In genomic region chr19:42110658-42111057, GRCh38 we compare ENCODE assay signal across 22 cellular contexts. TPM values are rescaled to one million over a fixed set of nuclear protein-coding genes. Genes with fewer than 3 reads are reported as not detected.
A peak's percentile ranks its signal among the peaks of the same experiment; 100 is the strongest.
DNase-seq lines count a peak whose midpoint lies in the region; ATAC-seq lines count a peak whose summit lies in the region.
"Had no signal": no experiment of that assay in that cellular context is flagged by ENCODE, and none has a peak within 500 bp of the region (broad histone marks: within the 10 kb centered on the region; RNA-seq: fewer than 3 reads in every experiment).

No MANE protein-coding gene starts in this region.

- H4K20me1 ChIP-seq in GM23248 (ENCODE audit: insufficient read depth) = no peaks in the 10 kb centered on the region

- H3K14ac ChIP-seq in mesenchymal stem cell (ENCODE audit: low read length in 2 of 2) = no peak overlapping the region

- H3K27me3 ChIP-seq in GM23248 (replicated peaks; ENCODE audit: insufficient read depth) (no peaks in the 10 kb centered on the region), mesenchymal stem cell (ENCODE audit: control insufficient read depth in 1 of 2, insufficient read depth in 1 of 2, low read length in 2 of 2) (no peaks in the 10 kb centered on the region)
- H3K27me3 ChIP-seq: adrenal gland, thyroid gland had no signal

- no peaks in the 10 kb centered on the region for H3K79me2 ChIP-seq in GM23248 (ENCODE audit: insufficient read depth)

- no peak overlapping the region for H3K23ac ChIP-seq in mesenchymal stem cell (ENCODE audit: low read length in 2 of 2)

- H3K27ac Mint-ChIP-seq in activated CD4-positive, alpha-beta T cell treated with anti-CD3 and anti-CD28 coated beads for 36 hours = peak overlapping the region; percentile 77
- peak overlapping the region; percentile 16 to 71 for H3K27ac Mint-ChIP-seq in activated naive CD4-positive, alpha-beta T cell treated with anti-CD3 and anti-CD28 coated beads, Interleukin-2, amount 50 U/mL, for 72 hours

- H2BK12ac ChIP-seq in mesenchymal stem cell (ENCODE audit: low read length in 2 of 2) = peak overlapping the region in 1 of 2 experiments; percentile 46

- CTCF ChIA-PET in activated CD4-positive, alpha-beta T cell treated with anti-CD3 and anti-CD28 coated beads for 36 hours (lab: Charles Lee) = interaction anchor here (0.8 to 4.9 kb wide), 10 partner anchors 9 to 287 kb away, joined by 3 to 25 read pairs (median 4); partner anchors contain the start of gene POU2F2

- in situ Hi-C loops in GM23248 (cut with MboI) = no loop called here

- no peaks in the 10 kb centered on the region for H3K9me3 ChIP-seq in GM23248 (ENCODE audit: low read depth)
- H3K9me3 ChIP-seq in mesenchymal stem cell (ENCODE audit: control insufficient read depth, low read length) = no peaks in the 10 kb centered on the region
- H3K9me3 ChIP-seq: adrenal gland, psoas muscle, thyroid gland had no signal

- no peak overlapping the region for H3K4me3 Mint-ChIP-seq in activated CD4-positive, alpha-beta T cell treated with anti-CD3 and anti-CD28 coated beads for 36 hours
- H3K4me3 Mint-ChIP-seq: neural progenitor cell had no signal

- H3F3A ChIP-seq in GM23248 (ENCODE audit: insufficient read depth) = peaks cover 57% of the 10 kb centered on the region

- H2AK5ac ChIP-seq in mesenchymal stem cell (ENCODE audit: low read length, severe bottlenecking) = peak overlapping the region; percentile 8

- H3K27ac ChIP-seq in GM23248 (peak overlapping the region; percentile 90), mesenchymal stem cell (ENCODE audit: low read length, poor library complexity, severe bottlenecking) (peak overlapping the region; percentile 92)
- H3K27ac ChIP-seq: adrenal gland, C4-2B, neural progenitor cell, psoas muscle, thyroid gland had no signal

- no peak for DNase-seq in activated CD4-positive, alpha-beta T cell treated with anti-CD3 and anti-CD28 coated beads for 36 hours
- no peak for DNase-seq in activated CD4-positive, alpha-beta T cell treated with anti-CD3 and anti-CD28 coated beads for 48 hours
- DNase-seq in GM23248 (no peak), mesenchymal stem cell (no peak), kidney tubule cell (ENCODE audit: low spot score) (no peak), NCI-H1694 treated with DMSO at 0.1 percent for 48 hours (lab: John Stamatoyannopoulos, UW) (no peak)
- no peak for DNase-seq in activated naive CD4-positive, alpha-beta T cell treated with anti-CD3 and anti-CD28 coated beads, Interleukin-2, amount 50 U/mL, for 72 hours (ENCODE audit: low spot score in 2 of 2)
- DNase-seq: activated CD4-positive, alpha-beta T cell treated with anti-CD3 and anti-CD28 coated beads for 4 hours; adrenal gland; caudate nucleus; DMS53; PC-3; psoas muscle; stimulated activated CD4-positive, alpha-beta T cell treated with anti-CD3 and anti-CD28 coated beads, Interleukin-4, amount 100 ng/mL, for 4 hours; thyroid gland had no signal

- peaks cover 47% of the 10 kb centered on the region for H3K36me3 Mint-ChIP-seq in activated CD4-positive, alpha-beta T cell treated with anti-CD3 and anti-CD28 coated beads for 36 hours (ENCODE audit: low read depth)
- peaks cover 3 to 17% of the 10 kb centered on the region in 2 donors for H3K36me3 Mint-ChIP-seq in activated naive CD4-positive, alpha-beta T cell treated with anti-CD3 and anti-CD28 coated beads, Interleukin-2, amount 50 U/mL, for 72 hours
- H3K36me3 Mint-ChIP-seq: neural progenitor cell had no signal

- no peak overlapping the region for H3K4me3 ChIP-seq in GM23248
- no peak overlapping the region for H3K4me3 ChIP-seq in mesenchymal stem cell (ENCODE audit: insufficient read depth in 1 of 2, low read depth in 1 of 2, low read length in 2 of 2)
- H3K4me3 ChIP-seq: adrenal gland, lung, neural progenitor cell, psoas muscle, thyroid gland had no signal

- no peak overlapping the region for H3K4ac ChIP-seq in mesenchymal stem cell (ENCODE audit: low read depth in 1 of 2, low read length in 2 of 2)

- no peaks in the 10 kb centered on the region for H3K9me3 Mint-ChIP-seq in activated CD4-positive, alpha-beta T cell treated with anti-CD3 and anti-CD28 coated beads for 36 hours (ENCODE audit: low read depth)
- no peaks in the 10 kb centered on the region for H3K9me3 Mint-ChIP-seq in activated naive CD4-positive, alpha-beta T cell treated with anti-CD3 and anti-CD28 coated beads, Interleukin-2, amount 50 U/mL, for 72 hours
- H3K9me3 Mint-ChIP-seq: neural progenitor cell had no signal

- 100% methylated on average over 1 of the region's 1 CpG for WGBS in GM23248 (ENCODE audit: low coverage in 1 of 2, low lambda C conversion rate in 2 of 2, missing lambda C conversion rate in 2 of 2), 2 experiments
- WGBS in mesenchymal stem cell = no CpG with 5 or more reads among the region's 1 CpG

- no peak overlapping the region for H4K8ac ChIP-seq in mesenchymal stem cell (ENCODE audit: low read length)

- H3K9me2 ChIP-seq in GM23248 (ENCODE audit: insufficient read depth) = no peaks in the 10 kb centered on the region

- 0 out of 2 replicates have a peak overlapping the region, but pooled peaks have one; percentile 6 for H3K9ac ChIP-seq in GM23248
- H3K9ac ChIP-seq in mesenchymal stem cell (ENCODE audit: low read length) = peak overlapping the region; percentile 53
- H3K9ac ChIP-seq: neural progenitor cell had no signal

- ATAC-seq in activated CD4-positive, alpha-beta T cell treated with anti-CD3 and anti-CD28 coated beads for 36 hours = no peak
- no peak for ATAC-seq in activated naive CD4-positive, alpha-beta T cell treated with anti-CD3 and anti-CD28 coated beads, Interleukin-2, amount 50 U/mL, for 72 hours
- ATAC-seq in HG02571 (IDR thresholded peaks at IDR 0.05; ENCODE audit: unreplicated experiment) = no peak
- ATAC-seq: esophagus mucosa, PC-3, psoas muscle had no signal

- H2BK5ac ChIP-seq in mesenchymal stem cell (ENCODE audit: low read depth, low read length, poor library complexity, severe bottlenecking) = no peak overlapping the region

- H3K4me2 ChIP-seq in GM23248 (ENCODE audit: unreplicated experiment) (no peak overlapping the region), mesenchymal stem cell (ENCODE audit: low read length, poor library complexity, severe bottlenecking) (no peak overlapping the region)
- H3K4me2 ChIP-seq: neural progenitor cell had no signal

- H3K36me3 ChIP-seq in GM23248 (ENCODE audit: low read depth) (no peaks in the 10 kb centered on the region), mesenchymal stem cell (ENCODE audit: control insufficient read depth in 1 of 2, insufficient read depth in 2 of 2, low read depth in 1 of 2, low read length in 2 of 2) (peaks cover 0 to 18% of the 10 kb centered on the region in 2 experiments)
- H3K36me3 ChIP-seq: adrenal gland, neural progenitor cell, thyroid gland had no signal

- peaks cover 49% of the 10 kb centered on the region for H3K4me1 Mint-ChIP-seq in activated CD4-positive, alpha-beta T cell treated with anti-CD3 and anti-CD28 coated beads for 36 hours

- no peak overlapping the region for H2BK120ac ChIP-seq in mesenchymal stem cell (ENCODE audit: low read depth, low read length)

- H3K18ac ChIP-seq in mesenchymal stem cell (ENCODE audit: low read depth in 1 of 2, low read length in 2 of 2) = no peak overlapping the region

- H4K91ac ChIP-seq in mesenchymal stem cell (ENCODE audit: low read length) = no peak overlapping the region

- no peak overlapping the region for H2BK15ac ChIP-seq in mesenchymal stem cell (ENCODE audit: low read depth, poor library complexity, severe bottlenecking)

- no peaks in the 10 kb centered on the region for H3K79me1 ChIP-seq in mesenchymal stem cell (replicated peaks; ENCODE audit: low read length, poor library complexity, severe bottlenecking)

- peaks cover 52% of the 10 kb centered on the region for H3K4me1 ChIP-seq in GM23248 (ENCODE audit: insufficient read depth)
- H3K4me1 ChIP-seq in mesenchymal stem cell (ENCODE audit: control insufficient read depth, insufficient read depth, low read depth, low read length) = peaks cover 38% of the 10 kb centered on the region
- H3K4me1 ChIP-seq: adrenal gland, neural progenitor cell, psoas muscle had no signal

- POLR2A ChIA-PET in activated CD4-positive, alpha-beta T cell treated with anti-CD3 and anti-CD28 coated beads for 36 hours (lab: Charles Lee) = no interaction called here

- intact Hi-C loops in activated CD4-positive, alpha-beta T cell treated with anti-CD3 and anti-CD28 coated beads for 36 hours (cut with DNase I, micrococcal nuclease) = no loop called here

- H3K27me3 Mint-ChIP-seq in activated CD4-positive, alpha-beta T cell treated with anti-CD3 and anti-CD28 coated beads for 36 hours = no peaks in the 10 kb centered on the region

- H2AFZ ChIP-seq in GM23248 = no peak overlapping the region
- H2AFZ ChIP-seq in mesenchymal stem cell (ENCODE audit: low read depth, low read length) = no peak overlapping the region
- H2AFZ ChIP-seq: neural progenitor cell had no signal

RNA-seq across cellular contexts. Expression of gene POU2F2, which starts 21.6 kb away (rescaled TPM):
- total RNA-seq in activated CD4-positive, alpha-beta T cell treated with anti-CD3 and anti-CD28 coated beads for 36 hours = 10 to 100 TPM; 43.6 to 62.8 TPM
- 0.38 and 1.5 TPM in 2 replicates for total RNA-seq in GM23248 (2014; rRNA removed; shearing (Covaris generic))
- 3.0 and 4.6 TPM in 2 replicates for polyA plus RNA-seq in GM23248 (2016; fragmentation: Nextera tagmentation; extraction: Ambion mirVana)
- 10 to 100 TPM; 34.2 to 39.6 TPM for total RNA-seq in activated naive CD4-positive, alpha-beta T cell treated with anti-CD3 and anti-CD28 coated beads, Interleukin-2, amount 50 U/mL, for 72 hours
- polyA plus RNA-seq in mesenchymal stem cell (2013, experiment 1 of 2) = 10.3 TPM
- 9.3 TPM for polyA plus RNA-seq in mesenchymal stem cell (2013, experiment 2 of 2)
- total RNA-seq: A172, SK-MEL-5 had no signal

RNA-seq across cellular contexts. Expression of gene ZNF574, which starts 34.7 kb away (rescaled TPM):
- 10 to 100 TPM; 10.7 to 14.8 TPM for total RNA-seq in activated CD4-positive, alpha-beta T cell treated with anti-CD3 and anti-CD28 coated beads for 36 hours
- 16.1 and 19.5 TPM in 2 replicates for total RNA-seq in GM23248 (2014; rRNA removed; shearing (Covaris generic))
- 14.8 and 16.6 TPM in 2 replicates for polyA plus RNA-seq in GM23248 (2016; fragmentation: Nextera tagmentation; extraction: Ambion mirVana)
- 10 to 100 TPM; 12.5 to 13.9 TPM for total RNA-seq in activated naive CD4-positive, alpha-beta T cell treated with anti-CD3 and anti-CD28 coated beads, Interleukin-2, amount 50 U/mL, for 72 hours
- polyA plus RNA-seq in mesenchymal stem cell (2013, experiment 1 of 2) = 6.0 TPM
- polyA plus RNA-seq in mesenchymal stem cell (2013, experiment 2 of 2) = 6.3 TPM

RNA-seq across cellular contexts. Expression of gene GRIK5, which starts 40.7 kb away (rescaled TPM):
- 1 to 10 TPM; 1.6 to 1.7 TPM for total RNA-seq in activated CD4-positive, alpha-beta T cell treated with anti-CD3 and anti-CD28 coated beads for 36 hours
- total RNA-seq in GM23248 (2014; rRNA removed; shearing (Covaris generic)) = not detected in 2 replicates
- polyA plus RNA-seq in GM23248 (2016; fragmentation: Nextera tagmentation; extraction: Ambion mirVana) = not detected in 2 replicates
- 1 to 10 TPM; 3.5 to 4.0 TPM for total RNA-seq in activated naive CD4-positive, alpha-beta T cell treated with anti-CD3 and anti-CD28 coated beads, Interleukin-2, amount 50 U/mL, for 72 hours
- 0.12 TPM for polyA plus RNA-seq in mesenchymal stem cell (2013, experiment 1 of 2)
- polyA plus RNA-seq in mesenchymal stem cell (2013, experiment 2 of 2) = 0.07 TPM
- total RNA-seq: PC-3, SK-MEL-5 had no signal

Comparison
In these comparisons a context has a peak if more than half of its experiments do, and no peak if none do; other contexts are left out.
1. RNA of gene POU2F2, which starts 21.6 kb away (total RNA-seq): 43.6 to 62.8 TPM in activated CD4-positive, alpha-beta T cell treated with anti-CD3 and anti-CD28 coated beads for 36 hours and 34.2 to 39.6 TPM in activated naive CD4-positive, alpha-beta T cell treated with anti-CD3 and anti-CD28 coated beads, Interleukin-2, amount 50 U/mL, for 72 hours; 0.38 to 1.5 TPM in GM23248; every median in the first group is over 10 times any median in the second.